ENCODE assay signal across 1 cellular context in the genomic region with DNA sequence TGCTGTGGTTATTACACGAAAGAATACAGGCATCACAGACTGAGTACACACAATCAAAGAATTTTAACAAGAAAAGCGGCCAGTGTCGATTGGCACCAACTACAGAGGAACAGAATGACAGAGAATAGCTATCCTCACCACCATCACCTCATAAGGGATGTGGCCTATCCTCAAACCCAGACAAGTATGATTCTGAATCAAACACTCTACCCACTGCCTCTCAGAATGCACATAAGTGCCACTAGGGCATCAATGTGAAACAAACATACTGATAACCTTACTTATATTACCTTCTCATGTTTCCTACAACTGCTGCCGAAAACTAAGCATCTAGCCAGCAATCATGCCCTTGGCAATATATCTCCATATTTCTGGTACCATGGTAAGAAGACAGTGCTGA.
TF ChIP-seq lines count a peak whose summit lies in the region.

No MANE protein-coding gene starts in this region.

TF ChIP-seq in GM12878, 131 proteins besides CTCF, POLR2A, EP300 and RAD21 (continued from another document):
- TF ChIP-seq, protein P1, sequence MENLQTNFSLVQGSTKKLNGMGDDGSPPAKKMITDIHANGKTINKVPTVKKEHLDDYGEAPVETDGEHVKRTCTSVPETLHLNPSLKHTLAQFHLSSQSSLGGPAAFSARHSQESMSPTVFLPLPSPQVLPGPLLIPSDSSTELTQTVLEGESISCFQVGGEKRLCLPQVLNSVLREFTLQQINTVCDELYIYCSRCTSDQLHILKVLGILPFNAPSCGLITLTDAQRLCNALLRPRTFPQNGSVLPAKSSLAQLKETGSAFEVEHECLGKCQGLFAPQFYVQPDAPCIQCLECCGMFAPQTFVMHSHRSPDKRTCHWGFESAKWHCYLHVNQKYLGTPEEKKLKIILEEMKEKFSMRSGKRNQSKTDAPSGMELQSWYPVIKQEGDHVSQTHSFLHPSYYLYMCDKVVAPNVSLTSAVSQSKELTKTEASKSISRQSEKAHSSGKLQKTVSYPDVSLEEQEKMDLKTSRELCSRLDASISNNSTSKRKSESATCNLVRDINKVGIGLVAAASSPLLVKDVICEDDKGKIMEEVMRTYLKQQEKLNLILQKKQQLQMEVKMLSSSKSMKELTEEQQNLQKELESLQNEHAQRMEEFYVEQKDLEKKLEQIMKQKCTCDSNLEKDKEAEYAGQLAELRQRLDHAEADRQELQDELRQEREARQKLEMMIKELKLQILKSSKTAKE (IDR thresholded peaks at IDR 0.05; ENCODE audit: low read depth, poor library complexity, severe bottlenecking), result no peak
- no peak for TF ChIP-seq NFYA (IDR thresholded peaks at IDR 0.05; ENCODE audit: borderline replicate concordance, low read depth, low read length)
- no peak for TF ChIP-seq NFIC (IDR thresholded peaks at IDR 0.05; ENCODE audit: low read depth, low read length)
- TF ChIP-seq HDGF (IDR thresholded peaks at IDR 0.05), result no peak
- TF ChIP-seq, protein P2, sequence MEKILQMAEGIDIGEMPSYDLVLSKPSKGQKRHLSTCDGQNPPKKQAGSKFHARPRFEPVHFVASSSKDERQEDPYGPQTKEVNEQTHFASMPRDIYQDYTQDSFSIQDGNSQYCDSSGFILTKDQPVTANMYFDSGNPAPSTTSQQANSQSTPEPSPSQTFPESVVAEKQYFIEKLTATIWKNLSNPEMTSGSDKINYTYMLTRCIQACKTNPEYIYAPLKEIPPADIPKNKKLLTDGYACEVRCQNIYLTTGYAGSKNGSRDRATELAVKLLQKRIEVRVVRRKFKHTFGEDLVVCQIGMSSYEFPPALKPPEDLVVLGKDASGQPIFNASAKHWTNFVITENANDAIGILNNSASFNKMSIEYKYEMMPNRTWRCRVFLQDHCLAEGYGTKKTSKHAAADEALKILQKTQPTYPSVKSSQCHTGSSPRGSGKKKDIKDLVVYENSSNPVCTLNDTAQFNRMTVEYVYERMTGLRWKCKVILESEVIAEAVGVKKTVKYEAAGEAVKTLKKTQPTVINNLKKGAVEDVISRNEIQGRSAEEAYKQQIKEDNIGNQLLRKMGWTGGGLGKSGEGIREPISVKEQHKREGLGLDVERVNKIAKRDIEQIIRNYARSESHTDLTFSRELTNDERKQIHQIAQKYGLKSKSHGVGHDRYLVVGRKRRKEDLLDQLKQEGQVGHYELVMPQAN (conservative IDR thresholded peaks at IDR 0.05), result no peak
- no peak for TF ChIP-seq RUNX3 (IDR thresholded peaks at IDR 0.05; ENCODE audit: low read length)
- TF ChIP-seq SPI1 (IDR thresholded peaks at IDR 0.05; ENCODE audit: borderline replicate concordance, insufficient read depth, low read depth, low read length), result no peak
- no peak for TF ChIP-seq FOXK2 (IDR thresholded peaks at IDR 0.05)
- TF ChIP-seq CBX3 (IDR thresholded peaks at IDR 0.05; ENCODE audit: borderline replicate concordance, low read depth), result no peak
